13 cellular contexts compared by ENCODE assay signal in genomic region chr21:43769325-43769958, GRCh38. TPM values are rescaled to one million over a fixed set of nuclear protein-coding genes. Genes with fewer than 3 reads are reported as not detected.
DNase-seq lines count a peak whose midpoint lies in the region; ATAC-seq and TF ChIP-seq lines count a peak whose summit lies in the region.
"Had no signal": no experiment of that assay in that cellular context is flagged by ENCODE, and none has a peak within 500 bp of the region (broad histone marks: within the 10 kb centered on the region; RNA-seq: fewer than 3 reads in every experiment).

No MANE protein-coding gene starts in this region.

- H4K20me1 ChIP-seq in PC-3 (ENCODE audit: low read length), result peaks cover 14% of the 10 kb centered on the region
- H4K20me1 ChIP-seq in smooth muscle cell (ENCODE audit: low read depth), result peaks cover 6% of the 10 kb centered on the region

- H3K4me2 ChIP-seq in PC-3 (ENCODE audit: low read length) (no peak overlapping the region), smooth muscle cell (no peak overlapping the region)
- H3K4me2 ChIP-seq: SK-N-SH had no signal

- POLR2A ChIA-PET in PC-3 (lab: Charles Lee; ENCODE audit: unreplicated experiment), result no interaction called here

- H3K4me3 ChIP-seq in PC-3 (ENCODE audit: low read length), result no peak overlapping the region
- H3K4me3 ChIP-seq in WERI-Rb-1 (ENCODE audit: low read depth, low read length), result no peak overlapping the region
- H3K4me3 ChIP-seq in smooth muscle cell, result no peak overlapping the region
- H3K4me3 ChIP-seq: HAP-1 had no signal

- H3F3A ChIP-seq in PC-3 (ENCODE audit: low read length, unreplicated experiment), result peaks cover 19% of the 10 kb centered on the region
- H3F3A ChIP-seq in smooth muscle cell (ENCODE audit: low read depth), result peaks cover 9% of the 10 kb centered on the region

- peak overlapping the region; percentile 97 for H3K27ac ChIP-seq in PC-3 (ENCODE audit: low read length)
- H3K27ac ChIP-seq in WERI-Rb-1, result peak overlapping the region; percentile 84
- peak overlapping the region; percentile 81 for H3K27ac ChIP-seq in smooth muscle cell (ENCODE audit: low read depth)

- peaks cover 51% of the 10 kb centered on the region for H3K4me1 Mint-ChIP-seq in endothelial cell (ENCODE audit: unreplicated experiment)

- no peak overlapping the region for H2AFZ ChIP-seq in PC-3 (ENCODE audit: low read length)
- H2AFZ ChIP-seq in smooth muscle cell (ENCODE audit: low read depth), result no peak overlapping the region

- no peaks in the 10 kb centered on the region for H3K9me3 Mint-ChIP-seq in endothelial cell (ENCODE audit: unreplicated experiment)
- H3K9me3 Mint-ChIP-seq: CD4-positive, alpha-beta T cell had no signal

- H3K4me1 ChIP-seq in PC-3 (ENCODE audit: insufficient read depth, low read length), result peaks cover 38% of the 10 kb centered on the region
- peaks cover 12% of the 10 kb centered on the region for H3K4me1 ChIP-seq in smooth muscle cell (ENCODE audit: low read depth)

- WGBS in smooth muscle cell (ENCODE audit: low lambda C conversion rate), result 96% methylated on average over 11 of the region's 11 CpGs

- no peak for TF ChIP-seq CTCF in PC-3 (conservative IDR thresholded peaks at IDR 0.05; ENCODE audit: low read depth, low read length)
- TF ChIP-seq CTCF in WERI-Rb-1 (IDR thresholded peaks at IDR 0.05; ENCODE audit: low read depth, low read length), result no peak
- TF ChIP-seq CTCF in endothelial cell (IDR thresholded peaks at IDR 0.05; ENCODE audit: unreplicated experiment), result no peak
- TF ChIP-seq CTCF in smooth muscle cell (IDR thresholded peaks at IDR 0.05; ENCODE audit: borderline replicate concordance, insufficient read depth, poor library complexity, severe bottlenecking), result no peak

- H3K79me2 ChIP-seq in PC-3 (ENCODE audit: low read length) (peaks cover 14% of the 10 kb centered on the region), smooth muscle cell (ENCODE audit: low read depth) (peaks cover under 1% of the 10 kb centered on the region)

- DNase-seq in PC-3 (no peak), WERI-Rb-1 (no peak), endothelial cell (ENCODE audit: low spot score) (no peak), smooth muscle cell (lab: John Stamatoyannopoulos, UW; ENCODE audit: unreplicated experiment) (no peak), NCI-H524 treated with DMSO at 0.1 percent for 48 hours (lab: John Stamatoyannopoulos, UW) (no peak), superior temporal gyrus (ENCODE audit: extremely low spot score) (no peak)
- DNase-seq: CD4-positive, alpha-beta T cell; NCI-H1417 treated with DMSO at 0.1 percent for 48 hours; NCI-H1930; Right ventricle myocardium superior; SK-N-SH had no signal

- H3K36me3 ChIP-seq in PC-3 (ENCODE audit: low read depth, low read length), result peaks cover 16% of the 10 kb centered on the region
- H3K36me3 ChIP-seq in WERI-Rb-1, result peaks cover 20% of the 10 kb centered on the region
- no peaks in the 10 kb centered on the region for H3K36me3 ChIP-seq in smooth muscle cell (ENCODE audit: low read depth)

- H3K27ac Mint-ChIP-seq in endothelial cell (ENCODE audit: unreplicated experiment), result peak overlapping the region; percentile 15
- H3K27ac Mint-ChIP-seq: CD4-positive, alpha-beta T cell had no signal

- no peaks in the 10 kb centered on the region for H3K27me3 ChIP-seq in PC-3 (ENCODE audit: low read length)
- no peaks in the 10 kb centered on the region for H3K27me3 ChIP-seq in WERI-Rb-1 (ENCODE audit: insufficient read depth, low read depth, severe bottlenecking)
- H3K27me3 ChIP-seq in smooth muscle cell (ENCODE audit: low read depth), result no peaks in the 10 kb centered on the region

- CTCF ChIA-PET in PC-3 (lab: Charles Lee), result no interaction called here

- peaks cover 8% of the 10 kb centered on the region for H3K27me3 Mint-ChIP-seq in endothelial cell (ENCODE audit: unreplicated experiment)
- H3K27me3 Mint-ChIP-seq: CD4-positive, alpha-beta T cell had no signal

- H3K9me3 ChIP-seq in PC-3 (ENCODE audit: low read length) (no peaks in the 10 kb centered on the region), WERI-Rb-1 (ENCODE audit: severe bottlenecking) (no peaks in the 10 kb centered on the region), smooth muscle cell (replicated peaks; ENCODE audit: low read depth) (no peaks in the 10 kb centered on the region)
- H3K9me3 ChIP-seq: HAP-1, SK-N-SH had no signal

- no peak for ATAC-seq in PC-3
- ATAC-seq in GM21381 (IDR thresholded peaks at IDR 0.05; ENCODE audit: unreplicated experiment), result no peak

- intact Hi-C loops in PC-3 (cut with micrococcal nuclease), result no loop called here

- BruUV-seq in PC-3 (replicated peaks; lab: Mats Ljungman, UMichigan), result no TSS peak

- H3K9me2 ChIP-seq in PC-3 (replicated peaks; ENCODE audit: low read length), result no peaks in the 10 kb centered on the region
- H3K9me2 ChIP-seq: SK-N-SH had no signal

- H3K9ac ChIP-seq in PC-3 (ENCODE audit: low read length) (no peak overlapping the region), smooth muscle cell (ENCODE audit: low read depth) (no peak overlapping the region)

- no peak overlapping the region for H3K4me3 Mint-ChIP-seq in endothelial cell (ENCODE audit: unreplicated experiment)
- H3K4me3 Mint-ChIP-seq: CD4-positive, alpha-beta T cell had no signal

- peaks cover 13% of the 10 kb centered on the region for H3K36me3 Mint-ChIP-seq in endothelial cell (ENCODE audit: low read depth, unreplicated experiment)

RNA-seq across cellular contexts. Expression of gene CSTB, which starts 6.7 kb away (rescaled TPM):
- 99.2 and 151 TPM in 2 replicates for total RNA-seq in PC-3 (2014; rRNA removed)
- 66.5 TPM for total RNA-seq in endothelial cell (ENCODE audit: unreplicated experiment)
- 22.2 and 29.9 TPM in 2 replicates for total RNA-seq in smooth muscle cell
- 74.0 and 97.6 TPM in 2 replicates for polyA plus RNA-seq in smooth muscle cell

RNA-seq across cellular contexts. Expression of gene RRP1, which starts 19.9 kb away (rescaled TPM):
- total RNA-seq in PC-3 (2014; rRNA removed) (76.4 and 96.6 TPM in 2 replicates), endothelial cell (ENCODE audit: unreplicated experiment) (21.0 TPM), smooth muscle cell (8.7 and 11.3 TPM in 2 replicates)
- polyA plus RNA-seq in smooth muscle cell, result 17.5 and 23.7 TPM in 2 replicates

RNA-seq across cellular contexts. Expression of gene PDXK, which starts 50.5 kb away (rescaled TPM):
- total RNA-seq in PC-3 (2014; rRNA removed) (423 and 464 TPM in 2 replicates), endothelial cell (ENCODE audit: unreplicated experiment) (72.0 TPM), smooth muscle cell (84.3 and 92.6 TPM in 2 replicates)
- polyA plus RNA-seq in smooth muscle cell, result 184 and 194 TPM in 2 replicates
